In the genomic region with DNA sequence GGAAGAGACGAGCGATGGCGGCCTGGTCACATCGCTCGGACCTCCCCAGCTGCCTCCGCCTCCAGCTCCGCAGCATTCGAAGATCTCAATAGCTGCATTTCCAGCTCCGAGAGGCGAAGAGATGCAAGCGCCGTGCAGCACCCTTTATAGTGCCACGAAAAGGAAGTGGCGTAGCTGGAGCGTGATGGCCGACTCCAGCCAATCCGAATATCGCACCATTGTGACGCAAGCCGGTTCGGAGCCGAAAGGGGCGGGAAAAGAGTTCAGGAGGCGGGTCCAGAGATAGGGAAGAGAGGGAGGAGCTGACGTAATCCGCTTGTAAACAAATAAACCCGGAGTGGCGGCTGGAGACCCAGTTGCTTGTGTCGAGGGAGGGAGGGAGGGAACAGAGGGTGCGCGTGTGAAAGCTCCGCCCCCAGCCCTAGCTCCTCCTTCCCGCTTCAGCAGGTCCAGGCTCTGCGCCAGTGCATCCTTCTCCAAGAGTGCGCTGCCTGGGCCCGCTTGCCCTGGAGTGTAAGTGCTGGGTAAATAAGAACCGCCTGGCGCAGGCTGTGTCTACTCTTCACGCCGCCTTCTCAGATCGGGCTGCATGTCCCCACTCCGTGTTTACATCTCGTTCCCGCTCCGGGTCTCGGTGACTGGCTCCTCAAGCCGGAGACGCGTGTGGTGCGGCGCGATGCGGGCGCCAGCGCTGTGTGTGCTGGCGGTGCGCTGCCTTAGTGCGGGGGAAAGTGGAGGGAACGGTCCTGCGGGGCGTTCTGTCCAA, we compare ENCODE assay signal across 8 cellular contexts. TPM values are rescaled to one million over a fixed set of nuclear protein-coding genes. Genes with fewer than 3 reads are reported as not detected.
DNase-seq lines count a peak whose midpoint lies in the region; ATAC-seq and TF ChIP-seq lines count a peak whose summit lies in the region.

BTG1 (minus strand) TSS at position 116 of the 766 bp plus-strand sequence. CDS start 311 bp downstream, outside the sequence.

- H3F3A ChIP-seq in neural progenitor cell (ENCODE audit: low read depth): peaks cover 16% of the 10 kb centered on the region

- peaks cover 23% of the 10 kb centered on the region for H3K36me3 ChIP-seq in neural progenitor cell

- no peaks in the 10 kb centered on the region for H3K9me3 ChIP-seq in neural progenitor cell (ENCODE audit: low read depth)

- peak within 1 kb of the TSS; percentile 96 for H3K9ac ChIP-seq in neural progenitor cell

- H3K4me3 Mint-ChIP-seq in neural progenitor cell: peak within 1 kb of the TSS; percentile 99

- TF ChIP-seq CTCF in foreskin keratinocyte (conservative IDR thresholded peaks at IDR 0.05) (no peak), neural progenitor cell (IDR thresholded peaks at IDR 0.05) (peak; percentile 14)

- DNase-seq in GF-D8 (lab: John Stamatoyannopoulos, UW): peak; percentile 97
- DNase-seq in HEK293T (ENCODE audit: extremely low spot score): peak; percentile 89
- peak; percentile 99 for DNase-seq in MV-4-11 (lab: John Stamatoyannopoulos, UW)
- DNase-seq in SK-MEL-5 (ENCODE audit: low read depth, low spot score): peak; percentile 100
- peak; percentile 99 for DNase-seq in activated naive CD4-positive, alpha-beta T cell treated with Interleukin-2 at 50 U/mL for 16 hours
- DNase-seq in foreskin keratinocyte: peak; percentile 99
- DNase-seq in neural progenitor cell (ENCODE audit: low spot score): peak; percentile 100
- DNase-seq in stromal cell of bone marrow (ENCODE audit: low read depth): peak; percentile 100

- peak within 1 kb of the TSS; percentile 10 for H2AFZ ChIP-seq in neural progenitor cell (replicated peaks)

- peaks cover 20% of the 10 kb centered on the region for H3K4me1 ChIP-seq in foreskin keratinocyte
- peaks cover 18% of the 10 kb centered on the region for H3K4me1 ChIP-seq in neural progenitor cell

- peaks cover 44% of the 10 kb centered on the region for H4K20me1 ChIP-seq in neural progenitor cell (ENCODE audit: low read depth)

- peak within 1 kb of the TSS; percentile 91 for H3K4me2 ChIP-seq in neural progenitor cell

- ATAC-seq in foreskin keratinocyte: peak; percentile 86

- H3K4me3 ChIP-seq in neural progenitor cell: peak within 1 kb of the TSS; percentile 94

- H3K4me1 Mint-ChIP-seq in neural progenitor cell: peaks cover 31% of the 10 kb centered on the region

- in situ Hi-C loops in SK-MEL-5 (cut with HindIII; ENCODE audit: low pct_unique_long_range_greater_than_20kb, low sequenced_read_pairs): no loop called here

- peak within 1 kb of the TSS; percentile 100 for H3K27ac Mint-ChIP-seq in neural progenitor cell

- peak within 1 kb of the TSS; percentile 94 for H3K27ac ChIP-seq in foreskin keratinocyte
- H3K27ac ChIP-seq in neural progenitor cell: peak within 1 kb of the TSS; percentile 91

- CTCF ChIA-PET in HEK293T (lab: Yijun Ruan, JAX): interaction anchor here (0.6 to 0.8 kb wide), 3 partner anchors 9 to 334 kb away, joined by 3 to 4 read pairs (median 4); no protein-coding TSS in a partner anchor

- POLR2A ChIA-PET in HEK293T (lab: Yijun Ruan, JAX): interaction anchor here (0.6 to 3.6 kb wide), 94 partner anchors 10 to 776 kb away, joined by 3 to 48 read pairs (median 4); no protein-coding TSS in a partner anchor

- H3K9me3 Mint-ChIP-seq in neural progenitor cell: no peaks in the 10 kb centered on the region

- H3K36me3 Mint-ChIP-seq in neural progenitor cell: peaks cover 13% of the 10 kb centered on the region

- peaks cover 7% of the 10 kb centered on the region for H3K27me3 Mint-ChIP-seq in neural progenitor cell (ENCODE audit: insufficient read depth, low read depth)

- H3K27me3 ChIP-seq in foreskin keratinocyte (no peaks in the 10 kb centered on the region), neural progenitor cell (no peaks in the 10 kb centered on the region)

- H3K79me2 ChIP-seq in neural progenitor cell (ENCODE audit: low read depth): peaks cover 71% of the 10 kb centered on the region

TF ChIP-seq in HEK293T, 16 proteins besides CTCF, POLR2A, EP300 and RAD21:
- TF ChIP-seq ARNT (IDR thresholded peaks at IDR 0.05): 0 out of 2 replicates have a peak, but pooled peaks have one; percentile 23
- TF ChIP-seq L3MBTL2 (conservative IDR thresholded peaks at IDR 0.05): peak; percentile 83
- TF ChIP-seq PKNOX1 (IDR thresholded peaks at IDR 0.05): peak; percentile 91
- peak; percentile 96 for TF ChIP-seq ELF4 (IDR thresholded peaks at IDR 0.05)
- TF ChIP-seq NFRKB (IDR thresholded peaks at IDR 0.05): no peak
- TF ChIP-seq SUZ12 (IDR thresholded peaks at IDR 0.05): no peak
- 0 out of 2 replicates have a peak, but pooled peaks have one; percentile 36 for TF ChIP-seq CTBP1 (IDR thresholded peaks at IDR 0.05; ENCODE audit: borderline replicate concordance)
- peak; percentile 82 for TF ChIP-seq FOXK2 (IDR thresholded peaks at IDR 0.05)

RNA-seq across cellular contexts. Expression of gene BTG1, which starts in this region (rescaled TPM):
- total RNA-seq in SK-MEL-5 (2014; rRNA removed; shearing (Covaris generic)): 12.5 and 18.5 TPM in 2 replicates
- 37.8 and 41.0 TPM in 2 replicates for polyA plus RNA-seq in SK-MEL-5 (2015; cell fraction: cytosol; rRNA removed)
- 17.1 and 31.5 TPM in 2 replicates for polyA plus RNA-seq in SK-MEL-5 (2015; cell fraction: nucleus; rRNA removed)
- 9.1 and 14.3 TPM in 2 replicates for total RNA-seq in foreskin keratinocyte
- 15.2 and 18.4 TPM in 2 replicates for polyA plus RNA-seq in foreskin keratinocyte
- 25.2 and 45.1 TPM in 2 replicates for total RNA-seq in neural progenitor cell (ENCODE audit: low replicate concordance)

Comparison
In these comparisons a context has a peak if more than half of its experiments do, and no peak if none do; other contexts are left out.
1. Peak in every context shown above with its lines: DNase-seq, ATAC-seq, H3K4me3 ChIP-seq and H3K27ac ChIP-seq.